ENCODE assay signal across 18 cellular contexts in the genomic region with DNA sequence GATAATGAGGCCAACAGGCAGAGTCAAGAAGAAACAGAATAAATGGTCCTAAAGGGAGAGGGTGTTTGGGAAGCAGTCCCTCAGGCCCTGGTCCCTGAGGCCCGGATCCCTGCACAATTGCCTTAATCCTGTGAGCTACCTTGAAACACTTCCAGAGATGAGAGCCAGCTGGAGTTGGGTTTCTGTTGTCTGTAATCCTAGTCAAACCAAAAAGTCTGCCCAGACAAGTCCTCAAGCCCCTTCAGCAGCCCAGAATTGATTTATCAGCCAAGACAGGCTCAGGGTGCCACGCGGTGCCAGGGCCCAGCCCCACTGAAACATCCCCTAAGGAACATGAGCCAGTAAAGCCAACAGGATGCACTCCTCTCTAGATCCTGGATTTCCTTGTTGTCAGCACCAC. TPM values are rescaled to one million over a fixed set of nuclear protein-coding genes. Genes with fewer than 3 reads are reported as not detected.
DNase-seq lines count a peak whose midpoint lies in the region; ATAC-seq and TF ChIP-seq lines count a peak whose summit lies in the region.
"Had no signal": no experiment of that assay in that cellular context is flagged by ENCODE, and none has a peak within 500 bp of the region (broad histone marks: within the 10 kb centered on the region; RNA-seq: fewer than 3 reads in every experiment).

No MANE protein-coding gene starts in this region.

- H3K4me1 Mint-ChIP-seq in WTC11: peaks cover 9% of the 10 kb centered on the region
- H3K4me1 Mint-ChIP-seq: immature natural killer cell had no signal

- intact Hi-C loops in mammary epithelial cell (cut with micrococcal nuclease) (no loop called here), prostate gland (cut with DNase I) (no loop called here)

- H3K27me3 ChIP-seq in mammary epithelial cell (ENCODE audit: insufficient read depth, low read length): no peaks in the 10 kb centered on the region
- H3K27me3 ChIP-seq in prostate gland (replicated peaks; ENCODE audit: insufficient read depth): no peaks in the 10 kb centered on the region

- no peaks in the 10 kb centered on the region for H4K20me1 ChIP-seq in mammary epithelial cell (ENCODE audit: insufficient read depth, low read length)

- POLR2A ChIA-PET in WTC11 (lab: Charles Lee): no interaction called here

- H3K9me3 Mint-ChIP-seq in WTC11: no peaks in the 10 kb centered on the region
- H3K9me3 Mint-ChIP-seq: stimulated activated naive CD8-positive, alpha-beta T cell treated with anti-CD3 and anti-CD28 coated beads, Interleukin-15, Interleukin-2, amounts not matched to agents 100 ng/mL and 50 ng/mL, for 24 hours had no signal

- H3K36me3 Mint-ChIP-seq in WTC11: no peaks in the 10 kb centered on the region

- no peak overlapping the region for H3K4me3 Mint-ChIP-seq in WTC11
- H3K4me3 Mint-ChIP-seq: GM23338; immature natural killer cell; stimulated activated naive CD8-positive, alpha-beta T cell treated with anti-CD3 and anti-CD28 coated beads, Interleukin-15, Interleukin-2, amounts not matched to agents 100 ng/mL and 50 ng/mL, for 24 hours had no signal

- BruUV-seq in mammary epithelial cell (replicated peaks; lab: Mats Ljungman, UMichigan): no TSS peak

- H3K9me3 ChIP-seq in mammary epithelial cell (replicated peaks; ENCODE audit: insufficient read depth, low read length): peaks cover 4% of the 10 kb centered on the region
- H3K9me3 ChIP-seq in prostate gland: no peaks in the 10 kb centered on the region

- H3K4me1 ChIP-seq in mammary epithelial cell (ENCODE audit: insufficient read depth, low read length): peaks cover 65% of the 10 kb centered on the region
- peaks cover 23% of the 10 kb centered on the region for H3K4me1 ChIP-seq in prostate gland (replicated peaks)

- H3K4me2 ChIP-seq in mammary epithelial cell (ENCODE audit: insufficient read depth, low read depth, low read length): no peak overlapping the region
- H3K4me2 ChIP-seq: GM23338 had no signal

- no peak for TF ChIP-seq POLR2A in prostate gland (IDR thresholded peaks at IDR 0.05)

- no peaks in the 10 kb centered on the region for H3K36me3 ChIP-seq in mammary epithelial cell (ENCODE audit: insufficient read depth, low read length)
- no peaks in the 10 kb centered on the region for H3K36me3 ChIP-seq in prostate gland

- no peak overlapping the region for H3K4me3 ChIP-seq in mammary epithelial cell (replicated peaks in 1 of 3; ENCODE audit: insufficient read depth in 1 of 3, low read depth in 2 of 3, low read length in 3 of 3)
- H3K4me3 ChIP-seq in prostate gland: no peak overlapping the region
- H3K4me3 ChIP-seq: GM23338 had no signal

- in situ Hi-C loops in mammary epithelial cell (cut with MboI; ENCODE audit: low sequenced_read_pairs in 2 of 2): no loop called here

- dilution Hi-C loops in mammary epithelial cell (cut with HindIII; ENCODE audit: low sequenced_read_pairs): no loop called here

- no peak overlapping the region for H3K27ac Mint-ChIP-seq in WTC11
- H3K27ac Mint-ChIP-seq: GM23338; stimulated activated naive CD8-positive, alpha-beta T cell treated with anti-CD3 and anti-CD28 coated beads, Interleukin-15, Interleukin-2, amounts not matched to agents 100 ng/mL and 50 ng/mL, for 24 hours had no signal

- CTCF ChIA-PET in mammary epithelial cell (lab: Charles Lee; ENCODE audit: low non-redundant PET) (no interaction called here), WTC11 (lab: Charles Lee) (interaction anchor here (1.3 to 1.6 kb wide), 2 partner anchors 12 to 55 kb away, joined by 3 to 5 read pairs; no protein-coding TSS in a partner anchor)

- ATAC-seq in GM21381 (IDR thresholded peaks at IDR 0.05; ENCODE audit: unreplicated experiment) (no peak), WTC11 (no peak)
- ATAC-seq: GM23338 had no signal

- peak; percentile 26 for DNase-seq in NCI-H2107 treated with DMSO at 0.1 percent for 48 hours (lab: John Stamatoyannopoulos, UW; ENCODE audit: unreplicated experiment)
- DNase-seq in NCI-H2107 (lab: John Stamatoyannopoulos, UW): no peak
- peak; percentile 94 to 99 for DNase-seq in NCI-H446 (lab: John Stamatoyannopoulos, UW)
- DNase-seq in mammary epithelial cell: peak; percentile 56
- peak; percentile 85 for DNase-seq in prostate gland (ENCODE audit: low spot score)
- DNase-seq in activated CD8-positive, alpha-beta memory T cell treated with anti-CD3 and anti-CD28 coated beads, Interleukin-2, amount 50 U/mL, for 4 hours: no peak
- DNase-seq in WTC11 (ENCODE audit: low spot score): no peak
- DNase-seq: activated CD4-positive, CD25-positive, alpha-beta regulatory T cell treated with anti-CD3 and anti-CD28 coated beads, Interleukin-2, amount 50 U/mL, for 72 hours; activated gamma-delta T cell; cortex of kidney; glutamatergic neuron; immature natural killer cell; KG1; mesenchymal stem cell; T-helper 2 cell had no signal

- H2AFZ ChIP-seq in mammary epithelial cell (ENCODE audit: low read depth, low read length): peak overlapping the region; percentile 62
- H2AFZ ChIP-seq: GM23338 had no signal

- 0% methylated on average over 3 of the region's 3 CpGs for WGBS in mammary epithelial cell (ENCODE audit: low coverage, missing lambda C conversion rate)
- 27% methylated on average over 3 of the region's 3 CpGs for WGBS in prostate gland

- H3K79me2 ChIP-seq in mammary epithelial cell (ENCODE audit: insufficient read depth, low read length): peaks cover under 1% of the 10 kb centered on the region

- no peaks in the 10 kb centered on the region; the same call in 1 of the 2 replicates for H3K27me3 Mint-ChIP-seq in WTC11 (ENCODE audit: low read depth)
- H3K27me3 Mint-ChIP-seq: stimulated activated naive CD8-positive, alpha-beta T cell treated with anti-CD3 and anti-CD28 coated beads, Interleukin-15, Interleukin-2, amounts not matched to agents 100 ng/mL and 50 ng/mL, for 24 hours had no signal

- H3K27ac ChIP-seq in mammary epithelial cell (ENCODE audit: insufficient read depth, low read depth, low read length) (peak overlapping the region; percentile 4), prostate gland (peak overlapping the region; percentile 82 to 91)

- TF ChIP-seq CTCF in mammary epithelial cell (conservative IDR thresholded peaks at IDR 0.05 in 1 of 2, IDR thresholded peaks at IDR 0.05 in 1 of 2; ENCODE audit: extremely low read depth in 1 of 2, insufficient read depth in 1 of 2, low read depth in 1 of 2, low read length in 2 of 2) (no peak), prostate gland (IDR thresholded peaks at IDR 0.05) (no peak), WTC11 (IDR thresholded peaks at IDR 0.05) (no peak)

- H3K9ac ChIP-seq in mammary epithelial cell (ENCODE audit: insufficient read depth, low read length): no peak overlapping the region

TF ChIP-seq in WTC11, 78 proteins besides CTCF, POLR2A, EP300 and RAD21:
- TF ChIP-seq, protein P1, sequence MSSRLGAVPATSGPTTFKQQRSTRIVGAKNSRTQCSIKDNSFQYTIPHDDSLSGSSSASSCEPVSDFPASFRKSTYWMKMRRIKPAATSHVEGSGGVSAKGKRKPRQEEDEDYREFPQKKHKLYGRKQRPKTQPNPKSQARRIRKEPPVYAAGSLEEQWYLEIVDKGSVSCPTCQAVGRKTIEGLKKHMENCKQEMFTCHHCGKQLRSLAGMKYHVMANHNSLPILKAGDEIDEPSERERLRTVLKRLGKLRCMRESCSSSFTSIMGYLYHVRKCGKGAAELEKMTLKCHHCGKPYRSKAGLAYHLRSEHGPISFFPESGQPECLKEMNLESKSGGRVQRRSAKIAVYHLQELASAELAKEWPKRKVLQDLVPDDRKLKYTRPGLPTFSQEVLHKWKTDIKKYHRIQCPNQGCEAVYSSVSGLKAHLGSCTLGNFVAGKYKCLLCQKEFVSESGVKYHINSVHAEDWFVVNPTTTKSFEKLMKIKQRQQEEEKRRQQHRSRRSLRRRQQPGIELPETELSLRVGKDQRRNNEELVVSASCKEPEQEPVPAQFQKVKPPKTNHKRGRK (CRISPR knock-in tag; IDR thresholded peaks at IDR 0.05; ENCODE audit: borderline replicate concordance): no peak
- TF ChIP-seq ZBTB21 (CRISPR knock-in tag; IDR thresholded peaks at IDR 0.05; ENCODE audit: borderline replicate concordance): no peak
- no peak for TF ChIP-seq GRHL2 (CRISPR knock-in tag; IDR thresholded peaks at IDR 0.05; ENCODE audit: insufficient replicate concordance, severe bottlenecking)
- TF ChIP-seq PRRX2 (CRISPR knock-in tag; IDR thresholded peaks at IDR 0.05): no peak
- TF ChIP-seq NFE2L1 (CRISPR knock-in tag; IDR thresholded peaks at IDR 0.05): no peak
- TF ChIP-seq, protein P2, sequence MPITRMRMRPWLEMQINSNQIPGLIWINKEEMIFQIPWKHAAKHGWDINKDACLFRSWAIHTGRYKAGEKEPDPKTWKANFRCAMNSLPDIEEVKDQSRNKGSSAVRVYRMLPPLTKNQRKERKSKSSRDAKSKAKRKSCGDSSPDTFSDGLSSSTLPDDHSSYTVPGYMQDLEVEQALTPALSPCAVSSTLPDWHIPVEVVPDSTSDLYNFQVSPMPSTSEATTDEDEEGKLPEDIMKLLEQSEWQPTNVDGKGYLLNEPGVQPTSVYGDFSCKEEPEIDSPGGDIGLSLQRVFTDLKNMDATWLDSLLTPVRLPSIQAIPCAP (CRISPR knock-in tag; IDR thresholded peaks at IDR 0.05): no peak

RNA-seq across cellular contexts. Expression of a gene that starts 16.4 kb away (rescaled TPM):
- total RNA-seq in mammary epithelial cell: 100 to 1,000 TPM; 229 to 335 TPM
- 168 TPM for polyA plus RNA-seq in mammary epithelial cell
- 399 TPM for polyA minus RNA-seq in mammary epithelial cell
- total RNA-seq in prostate gland: 100 to 1,000 TPM; 133 to 230 TPM
- 119 to 128 TPM (median 124 TPM) in 3 replicates for total RNA-seq in WTC11 (2021)

Comparison
In these comparisons a context has a peak if more than half of its experiments do, and no peak if none do; other contexts are left out.
1. DNase-seq: peak in NCI-H2107 treated with DMSO at 0.1 percent for 48 hours (single experiment), NCI-H446 (2 of 2), mammary epithelial cell (single experiment) and prostate gland (single experiment); none in NCI-H2107 (single experiment), activated CD8-positive, alpha-beta memory T cell treated with anti-CD3 and anti-CD28 coated beads, Interleukin-2, amount 50 U/mL, for 4 hours (single experiment) and WTC11 (single experiment).